In the genomic region with DNA sequence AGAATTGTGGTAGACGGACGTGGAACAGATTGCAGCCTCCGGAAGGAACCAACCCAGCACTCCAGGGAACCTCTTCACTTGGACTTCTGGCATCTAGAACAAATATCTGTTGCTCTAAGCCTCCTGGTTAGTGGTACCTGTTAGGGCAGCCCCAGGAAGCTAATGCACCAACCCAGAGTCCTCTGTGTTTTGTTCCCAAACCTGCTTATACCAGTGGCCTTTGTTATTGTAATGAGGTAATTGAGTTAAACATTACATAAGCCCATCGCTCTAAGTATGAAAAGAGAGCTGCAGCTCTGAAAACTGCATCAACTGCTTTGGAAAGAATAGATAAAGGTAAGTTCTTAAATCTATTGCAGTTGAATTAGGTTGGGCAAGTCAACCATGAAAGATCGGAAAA, we compare ENCODE assay signal across 26 cellular contexts.
"Had no signal": no experiment of that assay in that cellular context is flagged by ENCODE, and none has a peak within 500 bp of the region (broad histone marks: within the 10 kb centered on the region; RNA-seq: fewer than 3 reads in every experiment).

No MANE protein-coding gene starts in this region.

- H3K9me3 ChIP-seq: colonic mucosa, gastrocnemius medialis, heart left ventricle, lower lobe of right lung, prostate gland, right atrium auricular region, thoracic aorta, transverse colon, upper lobe of right lung, uterus had no signal

- ATAC-seq: esophagus mucosa; gastrocnemius medialis; heart left ventricle; left colon; left ventricle myocardium superior; lower lobe of right lung; naive thymus-derived CD8-positive, alpha-beta T cell; sciatic nerve; stimulated activated naive B cell treated with anti-CD40 and anti-IgM and Interleukin-4, amounts not matched to agents 10 μg/mL and 1 μg/mL and 100 μg/mL, for 72 hours; upper lobe of right lung had no signal

- H3K36me3 Mint-ChIP-seq: naive thymus-derived CD8-positive, alpha-beta T cell; stimulated activated naive B cell treated with anti-CD40 and anti-IgM and Interleukin-4, amounts not matched to agents 10 μg/mL and 1 μg/mL and 100 μg/mL, for 72 hours had no signal

- H3K4me1 Mint-ChIP-seq: endodermal cell; stimulated activated naive B cell treated with anti-CD40 and anti-IgM and Interleukin-4, amounts not matched to agents 10 μg/mL and 1 μg/mL and 100 μg/mL, for 72 hours had no signal

- H3K36me3 ChIP-seq: colonic mucosa, gastrocnemius medialis, heart left ventricle, lower lobe of right lung, prostate gland, right atrium auricular region, thoracic aorta, transverse colon, upper lobe of right lung, uterus had no signal

- DNase-seq: colonic mucosa; effector CD8-positive, alpha-beta T cell; endodermal cell; foreskin fibroblast; gastrocnemius medialis; heart left ventricle; left colon; left ventricle myocardium superior; lower lobe of right lung; occipital lobe; stimulated activated CD4-positive, alpha-beta T cell treated with anti-CD3 and anti-CD28 coated beads, Interleukin-15, amount 100 ng/mL, for 24 hours; stimulated activated CD4-positive, alpha-beta T cell treated with anti-CD3 and anti-CD28 coated beads, Interleukin-2, amount 100 ng/mL, for 48 hours; stimulated activated naive B cell treated with anti-CD40 and anti-IgM and Interleukin-4, amounts not matched to agents 10 μg/mL and 1 μg/mL and 100 μg/mL, for 72 hours; transverse colon; upper lobe of right lung; uterus had no signal

- H3K27me3 ChIP-seq: colonic mucosa, gastrocnemius medialis, hepatocyte, right atrium auricular region, uterus had no signal

- H3K4me3 Mint-ChIP-seq: dendritic cell treated with granulocyte-macrophage colony-stimulating factor and Interleukin-4, amounts not matched to agents 40 ng/mL and 50 ng/mL, for 4 days; endodermal cell; naive thymus-derived CD8-positive, alpha-beta T cell; stimulated activated naive B cell treated with anti-CD40 and anti-IgM and Interleukin-4, amounts not matched to agents 10 μg/mL and 1 μg/mL and 100 μg/mL, for 72 hours; stimulated activated naive CD8-positive, alpha-beta T cell treated with anti-CD3 and anti-CD28 coated beads, Interleukin-15, Interleukin-2, amounts not matched to agents 100 ng/mL and 50 ng/mL, for 24 hours had no signal

- H3K27me3 Mint-ChIP-seq: stimulated activated naive CD8-positive, alpha-beta T cell treated with anti-CD3 and anti-CD28 coated beads, Interleukin-15, Interleukin-2, amounts not matched to agents 100 ng/mL and 50 ng/mL, for 24 hours had no signal

- H3K4me1 ChIP-seq: colonic mucosa, gastrocnemius medialis, heart left ventricle, lower lobe of right lung, prostate gland, right atrium auricular region, transverse colon, upper lobe of right lung, uterus had no signal

- H3K9me3 Mint-ChIP-seq: dendritic cell treated with granulocyte-macrophage colony-stimulating factor and Interleukin-4, amounts not matched to agents 40 ng/mL and 50 ng/mL, for 4 days; endodermal cell; stimulated activated naive B cell treated with anti-CD40 and anti-IgM and Interleukin-4, amounts not matched to agents 10 μg/mL and 1 μg/mL and 100 μg/mL, for 72 hours; stimulated activated naive CD8-positive, alpha-beta T cell treated with anti-CD3 and anti-CD28 coated beads, Interleukin-15, Interleukin-2, amounts not matched to agents 100 ng/mL and 50 ng/mL, for 24 hours had no signal

- H3K27ac Mint-ChIP-seq: dendritic cell treated with granulocyte-macrophage colony-stimulating factor and Interleukin-4, amounts not matched to agents 40 ng/mL and 50 ng/mL, for 4 days; endodermal cell; stimulated activated naive B cell treated with anti-CD40 and anti-IgM and Interleukin-4, amounts not matched to agents 10 μg/mL and 1 μg/mL and 100 μg/mL, for 72 hours; stimulated activated naive CD8-positive, alpha-beta T cell treated with anti-CD3 and anti-CD28 coated beads, Interleukin-15, Interleukin-2, amounts not matched to agents 100 ng/mL and 50 ng/mL, for 24 hours had no signal

- H3K27ac ChIP-seq: colonic mucosa, epithelial cell of prostate, gastrocnemius medialis, heart left ventricle, hepatocyte, lower lobe of right lung, prostate gland, right atrium auricular region, thoracic aorta, transverse colon, upper lobe of right lung, uterus had no signal

- H3K4me3 ChIP-seq: colonic mucosa, gastrocnemius medialis, heart left ventricle, hepatocyte, lower lobe of right lung, prostate gland, right atrium auricular region, thoracic aorta, transverse colon, upper lobe of right lung, uterus had no signal
